In genomic region chr10:117373848-117374505, GRCh38 we compare ENCODE assay signal across 8 cellular contexts. TPM values are rescaled to one million over a fixed set of nuclear protein-coding genes. Genes with fewer than 3 reads are reported as not detected.
A peak's percentile ranks its signal among the peaks of the same experiment; 100 is the strongest.
DNase-seq lines count a peak whose midpoint lies in the region; ATAC-seq and TF ChIP-seq lines count a peak whose summit lies in the region.

No MANE protein-coding gene starts in this region.

- peaks cover 6% of the 10 kb centered on the region for H3K27me3 Mint-ChIP-seq in chondrocyte (ENCODE audit: low read depth)

- H3K36me3 Mint-ChIP-seq in chondrocyte (ENCODE audit: low read depth) = no peaks in the 10 kb centered on the region

- TF ChIP-seq CTCF in chondrocyte (IDR thresholded peaks at IDR 0.05) = no peak

- peaks cover 44% of the 10 kb centered on the region for H3K4me1 Mint-ChIP-seq in chondrocyte (ENCODE audit: low read depth)

- intact Hi-C loops in left colon (cut with DNase I, micrococcal nuclease) = no loop called here

- DNase-seq in NCI-H2227 (lab: John Stamatoyannopoulos, UW; ENCODE audit: unreplicated experiment) (peak; percentile 29), NCI-H2227 treated with DMSO at 0.1 percent for 48 hours (lab: John Stamatoyannopoulos, UW) (no peak), HK-2 (ENCODE audit: unreplicated experiment) (peak; percentile 42), T-helper 2 cell (peak in 3 of 5 experiments; percentile 5 to 74 (median 59)), chondrocyte (ENCODE audit: low spot score) (no peak), left colon (peak; percentile 38 to 57), NCI-H2196 (lab: John Stamatoyannopoulos, UW; ENCODE audit: unreplicated experiment) (no peak)
- DNase-seq in stimulated activated CD4-positive, alpha-beta T cell treated with anti-CD3 and anti-CD28 coated beads, Interleukin-4, amount 100 ng/mL, for 24 hours = peak; percentile 27

- no peaks in the 10 kb centered on the region for H3K9me3 Mint-ChIP-seq in chondrocyte (ENCODE audit: low read depth)

- ATAC-seq in left colon = peak; percentile 33

- peak overlapping the region; percentile 85 for H3K27ac Mint-ChIP-seq in chondrocyte (ENCODE audit: unreplicated experiment)

- peak overlapping the region; percentile 89 for H3K4me3 Mint-ChIP-seq in chondrocyte (ENCODE audit: unreplicated experiment)

RNA-seq across cellular contexts. Expression of gene PDZD8, which starts 1.3 kb away (rescaled TPM):
- total RNA-seq in chondrocyte (34.9 to 40.5 TPM (median 36.3 TPM) in 3 replicates), left colon (10 to 100 TPM; 61.3 to 78.5 TPM)

Comparison
In these comparisons a context has a peak if more than half of its experiments do, and no peak if none do; other contexts are left out.
1. DNase-seq: peak in NCI-H2227 (single experiment), HK-2 (single experiment), T-helper 2 cell (3 of 5), left colon (2 of 2) and stimulated activated CD4-positive, alpha-beta T cell treated with anti-CD3 and anti-CD28 coated beads, Interleukin-4, amount 100 ng/mL, for 24 hours (single experiment); none in NCI-H2227 treated with DMSO at 0.1 percent for 48 hours (single experiment), chondrocyte (single experiment) and NCI-H2196 (single experiment).